In the genomic region with DNA sequence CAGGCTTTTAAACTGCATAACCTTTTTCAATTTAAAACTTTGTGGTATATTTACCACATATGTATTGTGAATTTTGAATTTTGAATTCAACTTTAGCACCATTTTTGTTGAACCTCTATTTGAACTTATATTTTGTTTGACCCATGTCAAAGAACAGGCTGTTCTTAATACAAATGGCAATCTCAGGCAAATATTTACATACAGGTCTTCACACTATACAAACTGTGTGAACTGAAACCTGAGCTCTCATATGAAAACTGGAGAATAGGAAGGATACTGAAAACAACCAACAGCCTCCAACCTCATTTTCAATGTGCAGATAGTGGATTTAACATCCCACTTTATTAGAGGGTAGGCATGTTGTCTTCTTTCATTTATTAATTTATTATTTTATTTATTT, we compare ENCODE assay signal across 20 cellular contexts.
DNase-seq lines count a peak whose midpoint lies in the region; ATAC-seq and TF ChIP-seq lines count a peak whose summit lies in the region.
"Had no signal": no experiment of that assay in that cellular context is flagged by ENCODE, and none has a peak within 500 bp of the region (broad histone marks: within the 10 kb centered on the region; RNA-seq: fewer than 3 reads in every experiment).

No MANE protein-coding gene starts in this region.

- no peaks in the 10 kb centered on the region for H3K36me3 ChIP-seq in upper lobe of left lung
- H3K36me3 ChIP-seq: ascending aorta, heart right ventricle, thoracic aorta had no signal

- ATAC-seq in GM19351 (IDR thresholded peaks at IDR 0.05; ENCODE audit: unreplicated experiment) (peak; percentile 69), upper lobe of left lung (ENCODE audit: low FRiP score in 2 of 2) (no peak)
- no peak for ATAC-seq in activated T-helper 17 cell treated with anti-CD3 and anti-CD28 coated beads, Interleukin-2, amount 50 U/mL, for 72 hours (replicated peaks)
- ATAC-seq: heart right ventricle; left lobe of liver; natural killer cell treated with Interleukin-12 subunit alpha and Interleukin-12 subunit beta and Interleukin-15 and Interleukin-18, amount 100 ng/mL, for 72 hours; stimulated activated memory B cell treated with anti-CD40 and anti-IgM and Interleukin-4, amounts not matched to agents 10 μg/mL and 1 μg/mL and 100 μg/mL, for 72 hours had no signal

- no peaks in the 10 kb centered on the region for H3K36me3 Mint-ChIP-seq in activated T-helper 17 cell treated with anti-CD3 and anti-CD28 coated beads, Interleukin-2, amount 50 U/mL, for 72 hours (ENCODE audit: low read depth)
- H3K36me3 Mint-ChIP-seq: activated naive CD4-positive, alpha-beta T cell treated with anti-CD3 and anti-CD28 coated beads, Interleukin-2, amount 50 U/mL, for 24 hours; mesothelial cell of epicardium; stimulated activated memory B cell treated with anti-CD40 and anti-IgM and Interleukin-4, amounts not matched to agents 10 μg/mL and 1 μg/mL and 100 μg/mL, for 72 hours had no signal

- no peaks in the 10 kb centered on the region for H3K27me3 Mint-ChIP-seq in activated T-helper 17 cell treated with anti-CD3 and anti-CD28 coated beads, Interleukin-2, amount 50 U/mL, for 72 hours
- H3K27me3 Mint-ChIP-seq: activated naive CD4-positive, alpha-beta T cell treated with anti-CD3 and anti-CD28 coated beads, Interleukin-2, amount 50 U/mL, for 24 hours; CD4-positive, alpha-beta T cell; natural killer cell treated with Interleukin-12 subunit alpha and Interleukin-12 subunit beta and Interleukin-15 and Interleukin-18, amount 100 ng/mL, for 72 hours; stimulated activated memory B cell treated with anti-CD40 and anti-IgM and Interleukin-4, amounts not matched to agents 10 μg/mL and 1 μg/mL and 100 μg/mL, for 72 hours had no signal

- TF ChIP-seq POLR2A in upper lobe of left lung (IDR thresholded peaks at IDR 0.05): no peak

- peak; percentile 88 for DNase-seq in DMS53 treated with DMSO at 0.1 percent for 48 hours (lab: John Stamatoyannopoulos, UW; ENCODE audit: unreplicated experiment)
- DNase-seq in NCI-H146 treated with DMSO at 0.1 percent for 48 hours (lab: John Stamatoyannopoulos, UW; ENCODE audit: unreplicated experiment): peak; percentile 30
- DNase-seq in NCI-H774 (lab: John Stamatoyannopoulos, UW): peak; percentile 31
- no peak for DNase-seq in activated CD4-positive, alpha-beta T cell treated with anti-CD3 and anti-CD28 coated beads for 4 hours
- DNase-seq in upper lobe of left lung: no peak
- DNase-seq: activated CD4-positive, alpha-beta T cell treated with anti-CD3 and anti-CD28 coated beads for 48 hours; CD4-positive, alpha-beta T cell; heart right ventricle; NCI-H1417 treated with DMSO at 0.1 percent for 48 hours; NCI-H226; posterior cingulate gyrus had no signal

- no peaks in the 10 kb centered on the region for H3K27me3 ChIP-seq in upper lobe of left lung
- H3K27me3 ChIP-seq: ascending aorta, heart right ventricle had no signal

- H3K4me3 ChIP-seq in upper lobe of left lung: no peak overlapping the region
- H3K4me3 ChIP-seq: ascending aorta, heart right ventricle, thoracic aorta had no signal

- TF ChIP-seq EP300 in upper lobe of left lung (IDR thresholded peaks at IDR 0.05): no peak

- H3K9me3 Mint-ChIP-seq in activated T-helper 17 cell treated with anti-CD3 and anti-CD28 coated beads, Interleukin-2, amount 50 U/mL, for 72 hours: peaks cover 16% of the 10 kb centered on the region
- H3K9me3 Mint-ChIP-seq: activated naive CD4-positive, alpha-beta T cell treated with anti-CD3 and anti-CD28 coated beads, Interleukin-2, amount 50 U/mL, for 24 hours; CD4-positive, alpha-beta T cell had no signal

- no peaks in the 10 kb centered on the region for H3K4me1 Mint-ChIP-seq in activated T-helper 17 cell treated with anti-CD3 and anti-CD28 coated beads, Interleukin-2, amount 50 U/mL, for 72 hours
- H3K4me1 Mint-ChIP-seq: activated naive CD4-positive, alpha-beta T cell treated with anti-CD3 and anti-CD28 coated beads, Interleukin-2, amount 50 U/mL, for 24 hours; stimulated activated memory B cell treated with anti-CD40 and anti-IgM and Interleukin-4, amounts not matched to agents 10 μg/mL and 1 μg/mL and 100 μg/mL, for 72 hours had no signal

- no peaks in the 10 kb centered on the region for H3K4me1 ChIP-seq in upper lobe of left lung
- H3K4me1 ChIP-seq: ascending aorta, heart right ventricle had no signal

- no peak overlapping the region for H3K4me3 Mint-ChIP-seq in activated T-helper 17 cell treated with anti-CD3 and anti-CD28 coated beads, Interleukin-2, amount 50 U/mL, for 72 hours
- H3K4me3 Mint-ChIP-seq: activated naive CD4-positive, alpha-beta T cell treated with anti-CD3 and anti-CD28 coated beads, Interleukin-2, amount 50 U/mL, for 24 hours; CD4-positive, alpha-beta T cell; mesothelial cell of epicardium; natural killer cell treated with Interleukin-12 subunit alpha and Interleukin-12 subunit beta and Interleukin-15 and Interleukin-18, amount 100 ng/mL, for 72 hours; stimulated activated memory B cell treated with anti-CD40 and anti-IgM and Interleukin-4, amounts not matched to agents 10 μg/mL and 1 μg/mL and 100 μg/mL, for 72 hours had no signal

- TF ChIP-seq CTCF in upper lobe of left lung (IDR thresholded peaks at IDR 0.05): no peak

- H3K27ac ChIP-seq in upper lobe of left lung: no peak overlapping the region
- H3K27ac ChIP-seq: ascending aorta, heart right ventricle, thoracic aorta had no signal

- H3K27ac Mint-ChIP-seq in activated T-helper 17 cell treated with anti-CD3 and anti-CD28 coated beads, Interleukin-2, amount 50 U/mL, for 72 hours: no peak overlapping the region
- H3K27ac Mint-ChIP-seq: activated naive CD4-positive, alpha-beta T cell treated with anti-CD3 and anti-CD28 coated beads, Interleukin-2, amount 50 U/mL, for 24 hours; CD4-positive, alpha-beta T cell; mesothelial cell of epicardium; natural killer cell treated with Interleukin-12 subunit alpha and Interleukin-12 subunit beta and Interleukin-15 and Interleukin-18, amount 100 ng/mL, for 72 hours; stimulated activated memory B cell treated with anti-CD40 and anti-IgM and Interleukin-4, amounts not matched to agents 10 μg/mL and 1 μg/mL and 100 μg/mL, for 72 hours had no signal

- no peaks in the 10 kb centered on the region for H3K9me3 ChIP-seq in upper lobe of left lung
- H3K9me3 ChIP-seq: ascending aorta, thoracic aorta had no signal

Comparison
In these comparisons a context has a peak if more than half of its experiments do, and no peak if none do; other contexts are left out.
1. DNase-seq: peak in DMS53 treated with DMSO at 0.1 percent for 48 hours (single experiment), NCI-H146 treated with DMSO at 0.1 percent for 48 hours (single experiment) and NCI-H774 (single experiment); none in activated CD4-positive, alpha-beta T cell treated with anti-CD3 and anti-CD28 coated beads for 4 hours (0 of 2) and upper lobe of left lung (0 of 2).